ENCODE assay signal across 17 cellular contexts in genomic region chr7:149409889-149410288, GRCh38. TPM values are rescaled to one million over a fixed set of nuclear protein-coding genes. Genes with fewer than 3 reads are reported as not detected.
DNase-seq lines count a peak whose midpoint lies in the region; ATAC-seq lines count a peak whose summit lies in the region.
"Had no signal": no experiment of that assay in that cellular context is flagged by ENCODE, and none has a peak within 500 bp of the region (broad histone marks: within the 10 kb centered on the region; RNA-seq: fewer than 3 reads in every experiment).

No MANE protein-coding gene starts in this region.

- DNase-seq in HK-2 (ENCODE audit: unreplicated experiment) (no peak), NCI-H526 treated with DMSO at 0.1 percent for 48 hours (lab: John Stamatoyannopoulos, UW) (no peak), Kasumi-1 (lab: John Stamatoyannopoulos, UW) (no peak)
- DNase-seq: activated CD4-positive, alpha-beta T cell treated with anti-CD3 and anti-CD28 coated beads, Interleukin-2, amount 50 U/mL, for 4 hours; activated gamma-delta T cell treated with Interleukin-2 at 50 U/mL for 16 hours; CD4-positive, CD25-positive, alpha-beta regulatory T cell; effector memory CD8-positive, alpha-beta T cell; islet precursor cell; NCI-H1694; posterior cingulate gyrus; SW 1271; upper lobe of left lung had no signal

- ATAC-seq in GM19023 (IDR thresholded peaks at IDR 0.05; ENCODE audit: unreplicated experiment): peak; percentile 91
- ATAC-seq in GM21786 (IDR thresholded peaks at IDR 0.05; ENCODE audit: unreplicated experiment): peak; percentile 89
- peak; percentile 81 for ATAC-seq in HG03342 (IDR thresholded peaks at IDR 0.05; ENCODE audit: unreplicated experiment)
- ATAC-seq in esophagus mucosa: peak; percentile 29
- no peak for ATAC-seq in GM19467 (IDR thresholded peaks at IDR 0.05; ENCODE audit: unreplicated experiment)
- ATAC-seq: effector memory CD8-positive, alpha-beta T cell had no signal

RNA-seq across cellular contexts. Expression of gene ZNF777, which starts 51.0 kb away (rescaled TPM):
- 7.2 TPM for total RNA-seq in esophagus mucosa
